In the genomic region with DNA sequence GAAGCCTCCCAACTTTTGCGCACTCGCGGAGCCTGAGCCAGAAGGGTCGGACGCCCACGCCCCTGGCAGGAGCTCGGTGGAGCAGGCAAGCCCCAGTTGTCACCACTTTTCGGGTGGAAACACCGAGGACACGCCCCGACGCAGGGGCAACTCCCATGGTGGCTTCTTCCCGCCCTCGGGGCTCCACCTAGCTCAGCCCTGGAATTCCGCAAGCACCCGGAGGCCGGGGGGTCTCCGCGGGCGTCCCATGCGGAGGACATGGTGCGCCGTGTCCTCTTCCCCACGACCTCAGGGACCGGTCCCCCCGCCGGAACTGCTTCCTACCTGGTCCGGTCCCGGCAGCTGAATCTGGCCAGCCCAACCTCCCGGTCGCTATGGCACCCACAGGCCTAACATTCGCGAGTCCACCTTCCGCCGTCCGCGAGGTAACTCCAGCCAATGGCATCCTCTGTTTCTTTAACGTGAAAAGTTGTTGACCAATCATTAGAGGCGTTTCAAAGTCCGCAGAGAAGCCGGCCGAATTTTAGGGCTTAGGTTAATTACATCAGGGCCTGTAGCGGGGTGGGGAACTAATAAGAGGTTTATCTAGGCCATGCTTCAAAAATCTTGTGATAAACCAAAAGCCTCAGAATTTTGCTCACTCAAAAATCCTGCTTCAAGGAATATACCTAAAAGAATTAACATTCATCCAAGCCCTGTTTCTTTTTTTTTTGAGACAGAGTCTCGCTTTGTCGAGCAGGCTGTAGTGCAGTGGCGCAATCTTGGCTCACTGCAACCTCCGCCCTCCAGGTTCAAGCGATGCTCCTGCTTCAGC, we compare ENCODE assay signal across 8 cellular contexts. TPM values are rescaled to one million over a fixed set of nuclear protein-coding genes. Genes with fewer than 3 reads are reported as not detected.
A peak's percentile ranks its signal among the peaks of the same experiment; 100 is the strongest.
DNase-seq lines count a peak whose midpoint lies in the region; ATAC-seq, FAIRE-seq and TF ChIP-seq lines count a peak whose summit lies in the region.

A gene with protein sequence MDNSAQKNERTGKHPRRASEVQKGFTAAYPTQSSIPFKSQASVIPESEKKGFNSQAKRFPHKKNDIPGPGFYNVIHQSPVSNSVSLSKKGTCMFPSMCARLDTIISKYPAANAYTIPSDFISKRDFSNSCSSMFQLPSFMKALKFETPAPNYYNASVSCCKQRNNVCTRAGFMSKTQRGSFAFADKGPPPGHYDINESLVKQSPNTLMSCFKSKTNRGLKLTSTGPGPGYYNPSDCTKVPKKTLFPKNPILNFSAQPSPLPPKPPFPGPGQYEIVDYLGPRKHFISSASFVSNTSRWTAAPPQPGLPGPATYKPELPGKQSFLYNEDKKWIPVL (minus strand): TSS at position 433 of the 814 bp plus-strand sequence. CDS start 12,394 bp downstream, outside the sequence.

- H3K9ac ChIP-seq in astrocyte (ENCODE audit: low read length), result peak within 1 kb of the TSS; percentile 90

- peak; percentile 9 for FAIRE-seq in astrocyte (lab: Jason Lieb, UNC)

- H2AFZ ChIP-seq in astrocyte (ENCODE audit: low read depth, low read length), result peak within 1 kb of the TSS; percentile 93

- H3K27ac Mint-ChIP-seq in astrocyte (ENCODE audit: unreplicated experiment), result peak within 1 kb of the TSS; percentile 63

- peak within 1 kb of the TSS; percentile 93 for H3K4me2 ChIP-seq in astrocyte (ENCODE audit: low read length)

- H3K4me1 ChIP-seq in astrocyte (ENCODE audit: insufficient read depth, low read length) (peaks cover 46% of the 10 kb centered on the region), right cardiac atrium (ENCODE audit: control insufficient read depth, insufficient read depth, low read length) (peaks cover 6% of the 10 kb centered on the region), prostate gland (replicated peaks) (no peaks in the 10 kb centered on the region), urinary bladder (ENCODE audit: insufficient read depth) (no peaks in the 10 kb centered on the region)

- H3K9me3 ChIP-seq in astrocyte (ENCODE audit: insufficient read depth, low read depth, low read length) (no peaks in the 10 kb centered on the region), right cardiac atrium (ENCODE audit: control insufficient read depth, low read length) (no peaks in the 10 kb centered on the region), prostate gland (no peaks in the 10 kb centered on the region)

- TF ChIP-seq CTCF in 22Rv1 (IDR thresholded peaks at IDR 0.05) (no peak), astrocyte (IDR thresholded peaks at IDR 0.05; ENCODE audit: insufficient read depth, low read depth, low read length) (no peak), prostate gland (IDR thresholded peaks at IDR 0.05) (peak in 1 of 4 experiments; percentile 25)

- peaks cover 9% of the 10 kb centered on the region for H3K79me2 ChIP-seq in astrocyte (ENCODE audit: insufficient read depth, low read length)

- H3K27me3 ChIP-seq in astrocyte (ENCODE audit: insufficient read depth, low read length), result no peaks in the 10 kb centered on the region
- H3K27me3 ChIP-seq in right cardiac atrium (ENCODE audit: control insufficient read depth, insufficient read depth), result no peaks in the 10 kb centered on the region
- no peaks in the 10 kb centered on the region for H3K27me3 ChIP-seq in prostate gland (replicated peaks; ENCODE audit: insufficient read depth)

- intact Hi-C loops in right cardiac atrium (cut with DNase I) (loop anchor here in 2 of 4 donors (10.0 kb wide), 2 partner anchors 91 to 211 kb away; a partner anchor contains a TSS), prostate gland (cut with DNase I) (loop anchor here (2.0 to 10.0 kb wide), 2 partner anchors 229 to 411 kb away; a partner anchor contains a TSS)

- no peaks in the 10 kb centered on the region for H3K27me3 Mint-ChIP-seq in astrocyte (ENCODE audit: low read depth, unreplicated experiment)

- H3K36me3 Mint-ChIP-seq in astrocyte (ENCODE audit: low read depth, unreplicated experiment), result no peaks in the 10 kb centered on the region

- TF ChIP-seq POLR2A in prostate gland (IDR thresholded peaks at IDR 0.05), result peak; percentile 59

- no peaks in the 10 kb centered on the region for H4K20me1 ChIP-seq in astrocyte (ENCODE audit: insufficient read depth, low read length)

- H3K4me1 Mint-ChIP-seq in astrocyte (ENCODE audit: low read depth, unreplicated experiment), result peaks cover 39% of the 10 kb centered on the region

- H3K4me3 ChIP-seq in astrocyte (ENCODE audit: insufficient read depth, low read depth, low read length) (peak within 1 kb of the TSS; percentile 73), right cardiac atrium (ENCODE audit: low read length) (peak within 1 kb of the TSS; percentile 95), prostate gland (peak within 1 kb of the TSS; percentile 75 to 79), urinary bladder (ENCODE audit: low read depth, low read length) (peak within 1 kb of the TSS; percentile 68)

- H3K9me3 Mint-ChIP-seq in astrocyte (ENCODE audit: unreplicated experiment), result no peaks in the 10 kb centered on the region

- ATAC-seq in GM18868 (IDR thresholded peaks at IDR 0.05; ENCODE audit: unreplicated experiment), result peak; percentile 37
- peak; percentile 81 to 87 for ATAC-seq in right cardiac atrium

- H3K27ac ChIP-seq in 22Rv1, result peak within 1 kb of the TSS; percentile 96
- H3K27ac ChIP-seq in astrocyte (ENCODE audit: low read depth, low read length), result peak within 1 kb of the TSS; percentile 85
- H3K27ac ChIP-seq in right cardiac atrium (ENCODE audit: low read length), result peak within 1 kb of the TSS; percentile 54
- H3K27ac ChIP-seq in prostate gland, result peak within 1 kb of the TSS; percentile 72 to 82
- H3K27ac ChIP-seq in urinary bladder (ENCODE audit: low read depth), result no peak within 1 kb of the TSS

- H3K4me3 Mint-ChIP-seq in astrocyte (ENCODE audit: unreplicated experiment), result peak within 1 kb of the TSS; percentile 94

- DNase-seq in NCI-H1417 treated with DMSO at 0.1 percent for 48 hours (lab: John Stamatoyannopoulos, UW), result peak; percentile 37
- peak; percentile 50 for DNase-seq in T-helper 9 cell
- peak; percentile 61 for DNase-seq in astrocyte (ENCODE audit: low read depth)
- peak; percentile 81 to 91 (median 88) for DNase-seq in right cardiac atrium
- peak; percentile 89 for DNase-seq in prostate gland (ENCODE audit: low spot score)

- WGBS in right cardiac atrium, result 7% methylated on average over 48 of the region's 48 CpGs
- WGBS in prostate gland, result 5% methylated on average over 48 of the region's 48 CpGs
- 5% methylated on average over 48 of the region's 48 CpGs for WGBS in urinary bladder

- H3K36me3 ChIP-seq in astrocyte (ENCODE audit: insufficient read depth, low read length) (no peaks in the 10 kb centered on the region), prostate gland (no peaks in the 10 kb centered on the region), urinary bladder (ENCODE audit: insufficient read depth) (no peaks in the 10 kb centered on the region)

RNA-seq across cellular contexts. Expression of the gene that starts here (rescaled TPM):
- total RNA-seq in astrocyte, result 9.2 and 9.5 TPM in 2 replicates
- total RNA-seq in right cardiac atrium, result 1 to 10 TPM; 5.4 to 8.3 (median 7.3) TPM
- 3.9 TPM for polyA plus RNA-seq in right cardiac atrium
- 10 to 100 TPM in 1 of 2 donors, 1 to 10 TPM in 1; 9.8 to 10.8 TPM for total RNA-seq in prostate gland
- 2.4 TPM for total RNA-seq in urinary bladder
- polyA plus RNA-seq in urinary bladder, result 4.6 TPM

Comparison
In these comparisons a context has a peak if more than half of its experiments do, and no peak if none do; other contexts are left out.
1. DNase-seq: peak in every context shown above with its lines; median percentile 89 in prostate gland; 88 in right cardiac atrium; 61 in astrocyte; 50 in T-helper 9 cell; 37 in NCI-H1417 treated with DMSO at 0.1 percent for 48 hours.